In genomic region chr17:58039975-58040374, GRCh38 we compare ENCODE assay signal across 14 cellular contexts. TPM values are rescaled to one million over a fixed set of nuclear protein-coding genes. Genes with fewer than 3 reads are reported as not detected.
DNase-seq lines count a peak whose midpoint lies in the region; ATAC-seq, FAIRE-seq and TF ChIP-seq lines count a peak whose summit lies in the region.
"Had no signal": no experiment of that assay in that cellular context is flagged by ENCODE, and none has a peak within 500 bp of the region (broad histone marks: within the 10 kb centered on the region; RNA-seq: fewer than 3 reads in every experiment).

No MANE protein-coding gene starts in this region.

- no peak overlapping the region for H2BK5ac ChIP-seq in H1 (ENCODE audit: low read depth, low read length)

- H3K4me3 ChIP-seq in Panc1 (ENCODE audit: low read depth in 2 of 2, low read length in 2 of 2), result no peak overlapping the region
- no peak overlapping the region for H3K4me3 ChIP-seq in H1 (ENCODE audit: extremely low read depth in 1 of 4, insufficient read depth in 2 of 4, low read depth in 3 of 4, low read length in 4 of 4)
- H3K4me3 ChIP-seq: BLaER1 treated with 17β-estradiol and CSF1 and Interleukin-3, amounts not matched to agents 10 nM and 100 nM; GM23248 had no signal

- H2BK20ac ChIP-seq in H1 (ENCODE audit: low read length), result no peak overlapping the region

- H3K4me2 ChIP-seq in H1 (ENCODE audit: insufficient read depth in 1 of 2, low read depth in 2 of 2, low read length in 2 of 2), result no peak overlapping the region
- H3K4me2 ChIP-seq: BLaER1 treated with 17β-estradiol and CSF1 and Interleukin-3, amounts not matched to agents 10 nM and 100 nM had no signal

- no peak overlapping the region for H3K56ac ChIP-seq in H1 (replicated peaks; ENCODE audit: insufficient read length, low read depth, low read length)

- 82% methylated on average over 3 of the region's 3 CpGs; no CpG with 5 or more reads in 1 of the 2 experiments for WGBS in H1 (ENCODE audit: extremely low coverage in 1 of 2, insufficient coverage in 1 of 2, insufficient read length in 1 of 2, insufficient replicate concordance in 2 of 2, low coverage in 1 of 2, low lambda C conversion rate in 2 of 2, missing lambda C conversion rate in 1 of 2), 2 experiments

- H3K9ac ChIP-seq in H1 (replicated peaks in 1 of 4; ENCODE audit: extremely low read depth in 1 of 4, low read depth in 3 of 4, low read length in 3 of 4), result no peak overlapping the region
- H3K9ac ChIP-seq: BLaER1 treated with 17β-estradiol and CSF1 and Interleukin-3, amounts not matched to agents 10 nM and 100 nM; GM23248 had no signal

- H2BK120ac ChIP-seq in H1 (replicated peaks; ENCODE audit: low read depth, low read length), result no peak overlapping the region

- no peak overlapping the region for H3K14ac ChIP-seq in H1 (ENCODE audit: insufficient read length)

- H3K18ac ChIP-seq in H1 (ENCODE audit: extremely low read depth, low read length), result no peak overlapping the region

- no peak overlapping the region for H2BK12ac ChIP-seq in H1 (ENCODE audit: low read depth, low read length)

- peak; percentile 47; the same call in 1 of the 2 replicates for ATAC-seq in Panc1
- ATAC-seq in GM18867 (IDR thresholded peaks at IDR 0.05; ENCODE audit: unreplicated experiment), result no peak
- ATAC-seq in GM19324 (IDR thresholded peaks at IDR 0.05; ENCODE audit: low FRiP score, unreplicated experiment), result no peak

- no peaks in the 10 kb centered on the region for H3K79me2 ChIP-seq in H1 (ENCODE audit: control insufficient read depth in 1 of 2, insufficient read depth in 2 of 2, low read length in 2 of 2)

- CTCF ChIA-PET in Panc1 (lab: Charles Lee), result no interaction called here
- CTCF ChIA-PET in H1 (lab: Charles Lee; ENCODE audit: partially characterized antibody), result interaction anchor here (1.2 kb wide), 1 partner anchor 22 kb away, joined by 3 read pairs; no protein-coding TSS in a partner anchor

- H3K36me3 ChIP-seq in Panc1 (ENCODE audit: control insufficient read depth, insufficient read depth, low read length) (no peaks in the 10 kb centered on the region), H1 (ENCODE audit: control insufficient read depth in 2 of 4, insufficient read depth in 4 of 4, low read length in 3 of 4) (no peaks in the 10 kb centered on the region)
- H3K36me3 ChIP-seq: BLaER1 treated with 17β-estradiol and CSF1 and Interleukin-3, amounts not matched to agents 10 nM and 100 nM had no signal

- H2AFZ ChIP-seq in H1 (ENCODE audit: low read length), result 0 out of 2 replicates have a peak overlapping the region, but pooled peaks have one; percentile 52
- H2AFZ ChIP-seq: GM23248 had no signal

- no peak overlapping the region for H2AK5ac ChIP-seq in H1 (ENCODE audit: low read depth, low read length)

- H3K4me1 ChIP-seq in Panc1 (ENCODE audit: control insufficient read depth, insufficient read depth, low read length) (no peaks in the 10 kb centered on the region), H1 (replicated peaks in 1 of 4; ENCODE audit: control insufficient read depth in 3 of 4, insufficient read depth in 4 of 4, low read length in 3 of 4) (no peaks in the 10 kb centered on the region)
- H3K4me1 ChIP-seq: BLaER1 treated with 17β-estradiol and CSF1 and Interleukin-3, amounts not matched to agents 10 nM and 100 nM had no signal

- in situ Hi-C loops in Panc1 (cut with HindIII; ENCODE audit: low pct_unique_long_range_greater_than_20kb, low sequenced_read_pairs), result no loop called here

- H3K23ac ChIP-seq in H1 (ENCODE audit: insufficient read length), result no peak overlapping the region

- no peak for FAIRE-seq in H1 (lab: Jason Lieb, UNC)
- peak; percentile 75 for FAIRE-seq in urothelium cell line (lab: Jason Lieb, UNC)

- H3K9me3 ChIP-seq in Panc1 (ENCODE audit: control insufficient read depth, insufficient read depth, low read depth, low read length), result no peaks in the 10 kb centered on the region
- no peaks in the 10 kb centered on the region for H3K9me3 ChIP-seq in H1 (ENCODE audit: insufficient read depth in 2 of 2, low read depth in 1 of 2, low read length in 1 of 2)

- H2BK15ac ChIP-seq in H1 (ENCODE audit: low read length), result no peak overlapping the region; the same call in 1 of the 2 replicates

- POLR2A ChIA-PET in Panc1 (lab: Charles Lee), result interaction anchor here (0.6 to 0.9 kb wide), 2 partner anchors 15 to 32 kb away, joined by 3 to 5 read pairs; no protein-coding TSS in a partner anchor
- POLR2A ChIA-PET in H1 (lab: Charles Lee; ENCODE audit: partially characterized antibody), result interaction anchor here (0.5 to 1.9 kb wide), 7 partner anchors 7 to 51 kb away, joined by 3 to 4 read pairs (median 3); partner anchors contain the start of genes DYNLL2 and SRSF1

- no peak overlapping the region for H4K5ac ChIP-seq in H1 (ENCODE audit: insufficient read length, low read depth, low read length)

- no TSS peak for BruUV-seq in Panc1 (replicated peaks; lab: Mats Ljungman, UMichigan)

- H3K79me1 ChIP-seq in H1 (ENCODE audit: low read depth, low read length), result no peaks in the 10 kb centered on the region

- TF ChIP-seq RAD21 in H1 (IDR thresholded peaks at IDR 0.05 in 1 of 2, conservative IDR thresholded peaks at IDR 0.05 in 1 of 2; ENCODE audit: low read depth in 2 of 2, low read length in 2 of 2), result no peak

- H3K4ac ChIP-seq in H1 (replicated peaks; ENCODE audit: insufficient read length, low read depth, low read length), result peak overlapping the region; percentile 41

- TF ChIP-seq POLR2A in H1 (IDR thresholded peaks at IDR 0.05; ENCODE audit: control extremely low read depth in 1 of 2, low read depth in 2 of 2, low read length in 2 of 2), result no peak

- TF ChIP-seq EP300 in H1 (IDR thresholded peaks at IDR 0.05; ENCODE audit: borderline replicate concordance in 1 of 2, low read depth in 2 of 2, low read length in 2 of 2), result no peak

- H4K20me1 ChIP-seq in H1 (replicated peaks in 1 of 2; ENCODE audit: control insufficient read depth in 1 of 2, insufficient read depth in 2 of 2, low read length in 2 of 2), result no peaks in the 10 kb centered on the region
- H4K20me1 ChIP-seq: BLaER1 treated with 17β-estradiol and CSF1 and Interleukin-3, amounts not matched to agents 10 nM and 100 nM had no signal

- TF ChIP-seq CTCF in Panc1 (IDR thresholded peaks at IDR 0.05) (no peak), H1 (IDR thresholded peaks at IDR 0.05; ENCODE audit: control extremely low read depth in 1 of 3, insufficient read depth in 1 of 3, low read depth in 1 of 3, low read length in 3 of 3) (no peak)

- H3K23me2 ChIP-seq in H1 (ENCODE audit: low read depth, low read length), result no peaks in the 10 kb centered on the region

- H3K27ac ChIP-seq in Panc1 (ENCODE audit: low read length) (no peak overlapping the region), H1 (ENCODE audit: low read depth, low read length) (no peak overlapping the region)
- H3K27ac ChIP-seq: BLaER1 treated with 17β-estradiol and CSF1 and Interleukin-3, amounts not matched to agents 10 nM and 100 nM; GM23248 had no signal

- H4K91ac ChIP-seq in H1 (replicated peaks; ENCODE audit: insufficient read length, low read length), result peak overlapping the region; percentile 22

- no peak overlapping the region for H4K8ac ChIP-seq in H1 (ENCODE audit: extremely low read depth, insufficient read depth, low read length)

- no peaks in the 10 kb centered on the region for H3K27me3 ChIP-seq in Panc1 (ENCODE audit: control insufficient read depth, insufficient read depth, low read length)
- no peaks in the 10 kb centered on the region for H3K27me3 ChIP-seq in H1 (replicated peaks in 1 of 4; ENCODE audit: control insufficient read depth in 3 of 4, extremely low read depth in 1 of 4, insufficient read depth in 3 of 4, low read length in 3 of 4)
- H3K27me3 ChIP-seq: BLaER1 treated with 17β-estradiol and CSF1 and Interleukin-3, amounts not matched to agents 10 nM and 100 nM had no signal

- DNase-seq in Panc1 (ENCODE audit: low read depth, low spot score) (no peak), H1 (ENCODE audit: low read depth in 1 of 2, low spot score in 2 of 2) (no peak), islet precursor cell (peak; percentile 49), urothelium cell line (ENCODE audit: low spot score) (no peak), NCI-H345 treated with DMSO at 0.1 percent for 48 hours (lab: John Stamatoyannopoulos, UW; ENCODE audit: unreplicated experiment) (no peak)
- DNase-seq: ACHN; CD4-positive, CD25-positive, alpha-beta regulatory T cell; DMS53; GF-D8; GM23248; H7 had no signal

- intact Hi-C loops in Panc1 (cut with micrococcal nuclease; ENCODE audit: unreplicated experiment), result no loop called here

RNA-seq across cellular contexts. Expression of gene SRSF1, which starts 32.9 kb away (rescaled TPM):
- 362 TPM for total RNA-seq in Panc1 (2021; ENCODE audit: unreplicated experiment)
- polyA plus RNA-seq in Panc1 (2012; ENCODE audit: insufficient read length), result 307 TPM
- 429 and 433 TPM in 2 replicates for total RNA-seq in H1 (2021; fragmentation: NEBNext Ultra II Directional; extraction: Animal tissue kit (Norgen Biotek cat#: 25700))
- polyA plus RNA-seq in H1 (2011; rRNA removed), result 149 and 300 TPM in 2 replicates
- 280 TPM for polyA plus RNA-seq in H1 (2011; cell fraction: cytosol; rRNA removed)
- 773 TPM for polyA plus RNA-seq in H1 (2011; cell fraction: nucleus; rRNA removed)
- polyA plus RNA-seq in H1 (2012, experiment 1 of 2), result 330 to 434 TPM (median 366 TPM) in 4 replicates
- 60.0 TPM for polyA plus RNA-seq in H1 (2012, experiment 2 of 2)
- polyA plus RNA-seq in H1 (2013, experiment 1 of 2), result 237 TPM
- 241 TPM for polyA plus RNA-seq in H1 (2013, experiment 2 of 2)
- polyA minus RNA-seq in H1 (2011; rRNA and poly(A)+ RNA removed), result 349 and 397 TPM in 2 replicates
- 389 TPM for polyA minus RNA-seq in H1 (2011; cell fraction: cytosol; rRNA and poly(A)+ RNA removed)
- polyA minus RNA-seq in H1 (2011; cell fraction: nucleus; rRNA and poly(A)+ RNA removed), result 594 TPM

RNA-seq across cellular contexts. Expression of gene DYNLL2, which starts 43.2 kb away (rescaled TPM):
- 19.8 TPM for total RNA-seq in Panc1 (2021; ENCODE audit: unreplicated experiment)
- 21.5 TPM for polyA plus RNA-seq in Panc1 (2012; ENCODE audit: insufficient read length)
- total RNA-seq in H1 (2021; fragmentation: NEBNext Ultra II Directional; extraction: Animal tissue kit (Norgen Biotek cat#: 25700)), result 49.7 and 52.7 TPM in 2 replicates
- polyA plus RNA-seq in H1 (2011; rRNA removed), result 19.8 and 21.6 TPM in 2 replicates
- polyA plus RNA-seq in H1 (2011; cell fraction: cytosol; rRNA removed), result 24.8 TPM
- polyA plus RNA-seq in H1 (2011; cell fraction: nucleus; rRNA removed), result 13.0 TPM
- polyA plus RNA-seq in H1 (2012, experiment 1 of 2), result 55.1 to 71.7 TPM (median 59.8 TPM) in 4 replicates
- 23.3 TPM for polyA plus RNA-seq in H1 (2012, experiment 2 of 2)
- polyA plus RNA-seq in H1 (2013, experiment 1 of 2), result 20.9 TPM
- 21.2 TPM for polyA plus RNA-seq in H1 (2013, experiment 2 of 2)
- polyA minus RNA-seq in H1 (2011; rRNA and poly(A)+ RNA removed), result 32.7 and 36.5 TPM in 2 replicates
- 18.9 TPM for polyA minus RNA-seq in H1 (2011; cell fraction: cytosol; rRNA and poly(A)+ RNA removed)
- 17.3 TPM for polyA minus RNA-seq in H1 (2011; cell fraction: nucleus; rRNA and poly(A)+ RNA removed)

RNA-seq across cellular contexts. Expression of gene VEZF1, which starts 51.9 kb away (rescaled TPM):
- 73.5 TPM for total RNA-seq in Panc1 (2021; ENCODE audit: unreplicated experiment)
- 50.1 TPM for polyA plus RNA-seq in Panc1 (2012; ENCODE audit: insufficient read length)
- 56.7 and 61.9 TPM in 2 replicates for total RNA-seq in H1 (2021; fragmentation: NEBNext Ultra II Directional; extraction: Animal tissue kit (Norgen Biotek cat#: 25700))
- 21.5 and 28.9 TPM in 2 replicates for polyA plus RNA-seq in H1 (2011; rRNA removed)
- polyA plus RNA-seq in H1 (2011; cell fraction: cytosol; rRNA removed), result 25.3 TPM
- 29.8 TPM for polyA plus RNA-seq in H1 (2011; cell fraction: nucleus; rRNA removed)
- 33.3 to 43.5 TPM (median 39.8 TPM) in 4 replicates for polyA plus RNA-seq in H1 (2012, experiment 1 of 2)
- polyA plus RNA-seq in H1 (2012, experiment 2 of 2), result 5.7 TPM
- 39.2 TPM for polyA plus RNA-seq in H1 (2013, experiment 1 of 2)
- polyA plus RNA-seq in H1 (2013, experiment 2 of 2), result 38.4 TPM
- 81.4 and 108 TPM in 2 replicates for polyA minus RNA-seq in H1 (2011; rRNA and poly(A)+ RNA removed)
- polyA minus RNA-seq in H1 (2011; cell fraction: cytosol; rRNA and poly(A)+ RNA removed), result 35.6 TPM
- polyA minus RNA-seq in H1 (2011; cell fraction: nucleus; rRNA and poly(A)+ RNA removed), result 51.1 TPM
